Comparison of ENCODE assay signal across 1 cellular context in the genomic region with DNA sequence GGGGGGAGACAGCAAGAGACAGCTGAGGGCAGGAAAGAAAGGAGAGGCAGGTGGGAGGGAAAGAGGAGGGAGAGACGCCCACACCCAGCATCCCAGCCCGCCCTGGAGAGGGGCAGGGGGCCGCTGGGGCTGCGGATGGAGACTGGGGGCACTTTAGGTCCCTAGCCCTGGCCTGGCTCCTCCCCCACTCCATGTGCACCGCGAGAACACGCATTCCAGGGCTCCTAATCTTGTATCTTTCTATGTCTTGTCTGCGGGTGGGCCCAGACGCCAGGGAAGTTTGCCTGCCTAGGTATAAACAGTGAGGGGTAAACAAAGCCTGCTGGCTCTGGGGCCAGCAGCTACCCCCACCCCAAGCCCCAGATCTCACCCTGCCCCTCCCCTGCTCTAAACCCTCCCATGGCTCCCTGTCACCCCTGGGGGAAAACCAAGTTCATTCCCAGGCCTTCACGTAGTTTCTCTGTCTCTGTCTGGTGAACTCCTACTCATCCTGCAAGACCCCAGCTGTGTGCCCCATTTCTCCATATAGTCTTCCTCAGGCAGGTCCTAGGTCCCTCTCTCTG.
TF ChIP-seq lines count a peak whose summit lies in the region.

No MANE protein-coding gene starts in this region.

TF ChIP-seq in HEK293, 187 proteins besides CTCF, POLR2A, EP300 and RAD21 (continued from another document):
- TF ChIP-seq, protein P1, sequence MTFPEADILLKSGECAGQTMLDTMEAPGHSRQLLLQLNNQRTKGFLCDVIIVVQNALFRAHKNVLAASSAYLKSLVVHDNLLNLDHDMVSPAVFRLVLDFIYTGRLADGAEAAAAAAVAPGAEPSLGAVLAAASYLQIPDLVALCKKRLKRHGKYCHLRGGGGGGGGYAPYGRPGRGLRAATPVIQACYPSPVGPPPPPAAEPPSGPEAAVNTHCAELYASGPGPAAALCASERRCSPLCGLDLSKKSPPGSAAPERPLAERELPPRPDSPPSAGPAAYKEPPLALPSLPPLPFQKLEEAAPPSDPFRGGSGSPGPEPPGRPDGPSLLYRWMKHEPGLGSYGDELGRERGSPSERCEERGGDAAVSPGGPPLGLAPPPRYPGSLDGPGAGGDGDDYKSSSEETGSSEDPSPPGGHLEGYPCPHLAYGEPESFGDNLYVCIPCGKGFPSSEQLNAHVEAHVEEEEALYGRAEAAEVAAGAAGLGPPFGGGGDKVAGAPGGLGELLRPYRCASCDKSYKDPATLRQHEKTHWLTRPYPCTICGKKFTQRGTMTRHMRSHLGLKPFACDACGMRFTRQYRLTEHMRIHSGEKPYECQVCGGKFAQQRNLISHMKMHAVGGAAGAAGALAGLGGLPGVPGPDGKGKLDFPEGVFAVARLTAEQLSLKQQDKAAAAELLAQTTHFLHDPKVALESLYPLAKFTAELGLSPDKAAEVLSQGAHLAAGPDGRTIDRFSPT (tag by site-specific recombination; IDR thresholded peaks at IDR 0.05), result no peak
- no peak for TF ChIP-seq ZNF521 (tag by site-specific recombination; IDR thresholded peaks at IDR 0.05)
- TF ChIP-seq, protein P2, sequence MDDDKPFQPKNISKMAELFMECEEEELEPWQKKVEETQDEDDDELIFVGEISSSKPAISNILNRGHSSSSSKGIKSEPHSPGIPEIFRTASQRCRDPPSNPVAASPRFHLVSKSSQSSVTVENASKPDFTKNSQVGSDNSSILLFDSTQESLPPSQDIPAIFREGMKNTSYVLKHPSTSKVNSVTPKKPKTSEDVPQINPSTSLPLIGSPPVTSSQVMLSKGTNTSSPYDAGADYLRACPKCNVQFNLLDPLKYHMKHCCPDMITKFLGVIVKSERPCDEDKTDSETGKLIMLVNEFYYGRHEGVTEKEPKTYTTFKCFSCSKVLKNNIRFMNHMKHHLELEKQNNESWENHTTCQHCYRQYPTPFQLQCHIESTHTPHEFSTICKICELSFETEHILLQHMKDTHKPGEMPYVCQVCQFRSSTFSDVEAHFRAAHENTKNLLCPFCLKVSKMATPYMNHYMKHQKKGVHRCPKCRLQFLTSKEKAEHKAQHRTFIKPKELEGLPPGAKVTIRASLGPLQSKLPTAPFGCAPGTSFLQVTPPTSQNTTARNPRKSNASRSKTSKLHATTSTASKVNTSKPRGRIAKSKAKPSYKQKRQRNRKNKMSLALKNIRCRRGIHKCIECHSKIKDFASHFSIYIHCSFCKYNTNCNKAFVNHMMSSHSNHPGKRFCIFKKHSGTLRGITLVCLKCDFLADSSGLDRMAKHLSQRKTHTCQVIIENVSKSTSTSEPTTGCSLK (tag by site-specific recombination; IDR thresholded peaks at IDR 0.05), result no peak
- no peak for TF ChIP-seq SETDB1 (IDR thresholded peaks at IDR 0.05; ENCODE audit: insufficient read length, low read length)
- TF ChIP-seq, protein P3, sequence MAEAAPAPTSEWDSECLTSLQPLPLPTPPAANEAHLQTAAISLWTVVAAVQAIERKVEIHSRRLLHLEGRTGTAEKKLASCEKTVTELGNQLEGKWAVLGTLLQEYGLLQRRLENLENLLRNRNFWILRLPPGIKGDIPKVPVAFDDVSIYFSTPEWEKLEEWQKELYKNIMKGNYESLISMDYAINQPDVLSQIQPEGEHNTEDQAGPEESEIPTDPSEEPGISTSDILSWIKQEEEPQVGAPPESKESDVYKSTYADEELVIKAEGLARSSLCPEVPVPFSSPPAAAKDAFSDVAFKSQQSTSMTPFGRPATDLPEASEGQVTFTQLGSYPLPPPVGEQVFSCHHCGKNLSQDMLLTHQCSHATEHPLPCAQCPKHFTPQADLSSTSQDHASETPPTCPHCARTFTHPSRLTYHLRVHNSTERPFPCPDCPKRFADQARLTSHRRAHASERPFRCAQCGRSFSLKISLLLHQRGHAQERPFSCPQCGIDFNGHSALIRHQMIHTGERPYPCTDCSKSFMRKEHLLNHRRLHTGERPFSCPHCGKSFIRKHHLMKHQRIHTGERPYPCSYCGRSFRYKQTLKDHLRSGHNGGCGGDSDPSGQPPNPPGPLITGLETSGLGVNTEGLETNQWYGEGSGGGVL (tag by site-specific recombination; IDR thresholded peaks at IDR 0.05), result peak; percentile 54
- TF ChIP-seq ZNF366 (tag by site-specific recombination; conservative IDR thresholded peaks at IDR 0.05), result peak; percentile 73; the same call in 1 of the 2 replicates
- TF ChIP-seq ZNF560 (tag by site-specific recombination; IDR thresholded peaks at IDR 0.05; ENCODE audit: borderline replicate concordance), result no peak
- TF ChIP-seq ZNF76 (tag by site-specific recombination; IDR thresholded peaks at IDR 0.05; ENCODE audit: borderline replicate concordance, low read depth), result peak; percentile 53; the same call in 1 of the 2 replicates
- no peak for TF ChIP-seq ZNF140 (tag by site-specific recombination; IDR thresholded peaks at IDR 0.05)
- TF ChIP-seq ZFP69B (tag by site-specific recombination; IDR thresholded peaks at IDR 0.05), result peak; percentile 95
- TF ChIP-seq SP3 (tag by site-specific recombination; IDR thresholded peaks at IDR 0.05), result 0 out of 2 replicates have a peak, but pooled peaks have one; percentile 52
- TF ChIP-seq SP2 (tag by site-specific recombination; IDR thresholded peaks at IDR 0.05), result peak; percentile 33; the same call in 1 of the 2 replicates
- peak; percentile 84 for TF ChIP-seq ZBTB48 (tag by site-specific recombination; IDR thresholded peaks at IDR 0.05)
- peak; percentile 91 for TF ChIP-seq ZBTB20 (tag by site-specific recombination; IDR thresholded peaks at IDR 0.05)
- TF ChIP-seq, protein P4, sequence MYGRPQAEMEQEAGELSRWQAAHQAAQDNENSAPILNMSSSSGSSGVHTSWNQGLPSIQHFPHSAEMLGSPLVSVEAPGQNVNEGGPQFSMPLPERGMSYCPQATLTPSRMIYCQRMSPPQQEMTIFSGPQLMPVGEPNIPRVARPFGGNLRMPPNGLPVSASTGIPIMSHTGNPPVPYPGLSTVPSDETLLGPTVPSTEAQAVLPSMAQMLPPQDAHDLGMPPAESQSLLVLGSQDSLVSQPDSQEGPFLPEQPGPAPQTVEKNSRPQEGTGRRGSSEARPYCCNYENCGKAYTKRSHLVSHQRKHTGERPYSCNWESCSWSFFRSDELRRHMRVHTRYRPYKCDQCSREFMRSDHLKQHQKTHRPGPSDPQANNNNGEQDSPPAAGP (tag by site-specific recombination; IDR thresholded peaks at IDR 0.05), result peak; percentile 50; the same call in 1 of the 2 replicates
- TF ChIP-seq ZIC2 (tag by site-specific recombination; IDR thresholded peaks at IDR 0.05), result peak; percentile 90
- TF ChIP-seq, protein P5, sequence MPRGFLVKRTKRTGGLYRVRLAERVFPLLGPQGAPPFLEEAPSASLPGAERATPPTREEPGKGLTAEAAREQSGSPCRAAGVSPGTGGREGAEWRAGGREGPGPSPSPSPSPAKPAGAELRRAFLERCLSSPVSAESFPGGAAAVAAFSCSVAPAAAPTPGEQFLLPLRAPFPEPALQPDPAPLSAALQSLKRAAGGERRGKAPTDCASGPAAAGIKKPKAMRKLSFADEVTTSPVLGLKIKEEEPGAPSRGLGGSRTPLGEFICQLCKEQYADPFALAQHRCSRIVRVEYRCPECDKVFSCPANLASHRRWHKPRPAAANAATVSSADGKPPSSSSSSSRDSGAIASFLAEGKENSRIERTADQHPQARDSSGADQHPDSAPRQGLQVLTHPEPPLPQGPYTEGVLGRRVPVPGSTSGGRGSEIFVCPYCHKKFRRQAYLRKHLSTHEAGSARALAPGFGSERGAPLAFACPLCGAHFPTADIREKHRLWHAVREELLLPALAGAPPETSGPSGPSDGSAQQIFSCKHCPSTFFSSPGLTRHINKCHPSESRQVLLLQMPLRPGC (tag by site-specific recombination; IDR thresholded peaks at IDR 0.05), result 0 out of 2 replicates have a peak, but pooled peaks have one; percentile 63
- peak; percentile 70; the same call in 1 of the 2 replicates for TF ChIP-seq EGR2 (tag by site-specific recombination; IDR thresholded peaks at IDR 0.05; ENCODE audit: low read depth)
- TF ChIP-seq ZNF548 (tag by site-specific recombination; IDR thresholded peaks at IDR 0.05), result no peak
- TF ChIP-seq ZBTB7A (tag by site-specific recombination; IDR thresholded peaks at IDR 0.05; ENCODE audit: low read depth), result peak; percentile 94
- TF ChIP-seq, protein P6, sequence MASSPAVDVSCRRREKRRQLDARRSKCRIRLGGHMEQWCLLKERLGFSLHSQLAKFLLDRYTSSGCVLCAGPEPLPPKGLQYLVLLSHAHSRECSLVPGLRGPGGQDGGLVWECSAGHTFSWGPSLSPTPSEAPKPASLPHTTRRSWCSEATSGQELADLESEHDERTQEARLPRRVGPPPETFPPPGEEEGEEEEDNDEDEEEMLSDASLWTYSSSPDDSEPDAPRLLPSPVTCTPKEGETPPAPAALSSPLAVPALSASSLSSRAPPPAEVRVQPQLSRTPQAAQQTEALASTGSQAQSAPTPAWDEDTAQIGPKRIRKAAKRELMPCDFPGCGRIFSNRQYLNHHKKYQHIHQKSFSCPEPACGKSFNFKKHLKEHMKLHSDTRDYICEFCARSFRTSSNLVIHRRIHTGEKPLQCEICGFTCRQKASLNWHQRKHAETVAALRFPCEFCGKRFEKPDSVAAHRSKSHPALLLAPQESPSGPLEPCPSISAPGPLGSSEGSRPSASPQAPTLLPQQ (tag by site-specific recombination; IDR thresholded peaks at IDR 0.05), result peak; percentile 92
- TF ChIP-seq, protein P7, sequence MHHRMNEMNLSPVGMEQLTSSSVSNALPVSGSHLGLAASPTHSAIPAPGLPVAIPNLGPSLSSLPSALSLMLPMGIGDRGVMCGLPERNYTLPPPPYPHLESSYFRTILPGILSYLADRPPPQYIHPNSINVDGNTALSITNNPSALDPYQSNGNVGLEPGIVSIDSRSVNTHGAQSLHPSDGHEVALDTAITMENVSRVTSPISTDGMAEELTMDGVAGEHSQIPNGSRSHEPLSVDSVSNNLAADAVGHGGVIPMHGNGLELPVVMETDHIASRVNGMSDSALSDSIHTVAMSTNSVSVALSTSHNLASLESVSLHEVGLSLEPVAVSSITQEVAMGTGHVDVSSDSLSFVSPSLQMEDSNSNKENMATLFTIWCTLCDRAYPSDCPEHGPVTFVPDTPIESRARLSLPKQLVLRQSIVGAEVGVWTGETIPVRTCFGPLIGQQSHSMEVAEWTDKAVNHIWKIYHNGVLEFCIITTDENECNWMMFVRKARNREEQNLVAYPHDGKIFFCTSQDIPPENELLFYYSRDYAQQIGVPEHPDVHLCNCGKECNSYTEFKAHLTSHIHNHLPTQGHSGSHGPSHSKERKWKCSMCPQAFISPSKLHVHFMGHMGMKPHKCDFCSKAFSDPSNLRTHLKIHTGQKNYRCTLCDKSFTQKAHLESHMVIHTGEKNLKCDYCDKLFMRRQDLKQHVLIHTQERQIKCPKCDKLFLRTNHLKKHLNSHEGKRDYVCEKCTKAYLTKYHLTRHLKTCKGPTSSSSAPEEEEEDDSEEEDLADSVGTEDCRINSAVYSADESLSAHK (tag by site-specific recombination; IDR thresholded peaks at IDR 0.05), result peak; percentile 15; the same call in 1 of the 2 replicates
- peak; percentile 100 for TF ChIP-seq ZFP3 (tag by site-specific recombination; IDR thresholded peaks at IDR 0.05; ENCODE audit: low read depth)
- TF ChIP-seq, protein P8, sequence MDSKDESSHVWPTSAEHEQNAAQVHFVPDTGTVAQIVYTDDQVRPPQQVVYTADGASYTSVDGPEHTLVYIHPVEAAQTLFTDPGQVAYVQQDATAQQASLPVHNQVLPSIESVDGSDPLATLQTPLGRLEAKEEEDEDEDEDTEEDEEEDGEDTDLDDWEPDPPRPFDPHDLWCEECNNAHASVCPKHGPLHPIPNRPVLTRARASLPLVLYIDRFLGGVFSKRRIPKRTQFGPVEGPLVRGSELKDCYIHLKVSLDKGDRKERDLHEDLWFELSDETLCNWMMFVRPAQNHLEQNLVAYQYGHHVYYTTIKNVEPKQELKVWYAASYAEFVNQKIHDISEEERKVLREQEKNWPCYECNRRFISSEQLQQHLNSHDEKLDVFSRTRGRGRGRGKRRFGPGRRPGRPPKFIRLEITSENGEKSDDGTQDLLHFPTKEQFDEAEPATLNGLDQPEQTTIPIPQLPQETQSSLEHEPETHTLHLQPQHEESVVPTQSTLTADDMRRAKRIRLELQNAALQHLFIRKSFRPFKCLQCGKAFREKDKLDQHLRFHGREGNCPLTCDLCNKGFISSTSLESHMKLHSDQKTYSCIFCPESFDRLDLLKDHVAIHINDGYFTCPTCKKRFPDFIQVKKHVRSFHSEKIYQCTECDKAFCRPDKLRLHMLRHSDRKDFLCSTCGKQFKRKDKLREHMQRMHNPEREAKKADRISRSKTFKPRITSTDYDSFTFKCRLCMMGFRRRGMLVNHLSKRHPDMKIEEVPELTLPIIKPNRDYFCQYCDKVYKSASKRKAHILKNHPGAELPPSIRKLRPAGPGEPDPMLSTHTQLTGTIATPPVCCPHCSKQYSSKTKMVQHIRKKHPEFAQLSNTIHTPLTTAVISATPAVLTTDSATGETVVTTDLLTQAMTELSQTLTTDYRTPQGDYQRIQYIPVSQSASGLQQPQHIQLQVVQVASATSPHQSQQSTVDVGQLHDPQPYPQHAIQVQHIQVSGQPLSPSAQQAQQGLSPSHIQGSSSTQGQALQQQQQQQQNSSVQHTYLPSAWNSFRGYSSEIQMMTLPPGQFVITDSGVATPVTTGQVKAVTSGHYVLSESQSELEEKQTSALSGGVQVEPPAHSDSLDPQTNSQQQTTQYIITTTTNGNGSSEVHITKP (tag by site-specific recombination; IDR thresholded peaks at IDR 0.05), result 0 out of 2 replicates have a peak, but pooled peaks have one; percentile 11
- TF ChIP-seq ZFHX2 (tag by site-specific recombination; conservative IDR thresholded peaks at IDR 0.05), result peak; percentile 92; the same call in 1 of the 2 replicates
- no peak for TF ChIP-seq ZNF585B (tag by site-specific recombination; IDR thresholded peaks at IDR 0.05)
